In the genomic region with DNA sequence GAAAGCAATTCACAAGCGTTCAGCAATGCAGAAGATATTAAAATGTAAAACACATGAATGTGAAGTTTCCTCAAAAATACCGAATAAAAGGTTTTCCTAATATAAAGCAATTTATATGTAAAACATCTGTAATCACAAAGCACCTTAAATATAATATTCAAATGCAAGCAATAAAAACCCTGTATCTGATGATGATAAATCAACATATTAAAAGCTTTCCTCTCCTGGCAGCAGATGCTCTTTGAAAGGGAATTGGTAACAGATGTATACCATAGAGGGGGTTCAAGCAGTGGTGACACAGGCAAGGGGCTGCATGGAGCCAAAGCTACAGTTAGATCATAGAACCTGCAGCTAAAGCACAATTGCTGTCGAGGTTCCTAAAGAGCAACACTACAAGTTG, we compare ENCODE assay signal across 1 cellular context.
TF ChIP-seq lines count a peak whose summit lies in the region.

No MANE protein-coding gene starts in this region.

TF ChIP-seq in GM23338, 12 proteins besides CTCF, POLR2A, EP300 and RAD21 (continued from another document):
- TF ChIP-seq JUNB (IDR thresholded peaks at IDR 0.05; ENCODE audit: unreplicated experiment) = no peak
- no peak for TF ChIP-seq NANOG (IDR thresholded peaks at IDR 0.05; ENCODE audit: borderline replicate concordance)
- TF ChIP-seq, protein P1, sequence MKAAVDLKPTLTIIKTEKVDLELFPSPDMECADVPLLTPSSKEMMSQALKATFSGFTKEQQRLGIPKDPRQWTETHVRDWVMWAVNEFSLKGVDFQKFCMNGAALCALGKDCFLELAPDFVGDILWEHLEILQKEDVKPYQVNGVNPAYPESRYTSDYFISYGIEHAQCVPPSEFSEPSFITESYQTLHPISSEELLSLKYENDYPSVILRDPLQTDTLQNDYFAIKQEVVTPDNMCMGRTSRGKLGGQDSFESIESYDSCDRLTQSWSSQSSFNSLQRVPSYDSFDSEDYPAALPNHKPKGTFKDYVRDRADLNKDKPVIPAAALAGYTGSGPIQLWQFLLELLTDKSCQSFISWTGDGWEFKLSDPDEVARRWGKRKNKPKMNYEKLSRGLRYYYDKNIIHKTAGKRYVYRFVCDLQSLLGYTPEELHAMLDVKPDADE (IDR thresholded peaks at IDR 0.05) = no peak
